8 cellular contexts compared by ENCODE assay signal in genomic region chr9:129550199-129550839, GRCh38.
DNase-seq lines count a peak whose midpoint lies in the region; ATAC-seq and TF ChIP-seq lines count a peak whose summit lies in the region.

No MANE protein-coding gene starts in this region.

- no peaks in the 10 kb centered on the region for H3K36me3 Mint-ChIP-seq in CD4-positive, alpha-beta T cell (ENCODE audit: low read depth)
- H3K36me3 Mint-ChIP-seq in activated naive CD8-positive, alpha-beta T cell = no peaks in the 10 kb centered on the region

- CTCF ChIA-PET in CD4-positive, alpha-beta T cell (lab: Charles Lee) = no interaction called here

- TF ChIP-seq CTCF in CD4-positive, alpha-beta T cell (IDR thresholded peaks at IDR 0.05) = no peak
- no peak for TF ChIP-seq CTCF in LNCaP clone FGC (IDR thresholded peaks at IDR 0.05; ENCODE audit: control insufficient read depth, extremely low read depth, insufficient read depth)

- POLR2A ChIA-PET in CD4-positive, alpha-beta T cell (lab: Charles Lee) = interaction anchor here (1.0 kb wide), 1 partner anchor 167 kb away, joined by 3 read pairs; no protein-coding TSS in a partner anchor

- intact Hi-C loops in CD4-positive, alpha-beta T cell (cut with DNase I, micrococcal nuclease) = no loop called here
- intact Hi-C loops in head of caudate nucleus (cut with DNase I) = no loop called here

- peak overlapping the region; percentile 30 for H3K4me3 Mint-ChIP-seq in CD4-positive, alpha-beta T cell
- H3K4me3 Mint-ChIP-seq in activated naive CD8-positive, alpha-beta T cell = peak overlapping the region; percentile 75

- no peak overlapping the region for H3K4me3 ChIP-seq in LNCaP clone FGC (ENCODE audit: low read depth, low read length)
- H3K4me3 ChIP-seq in neuron (ENCODE audit: low read length) = no peak overlapping the region

- ATAC-seq in CD4-positive, alpha-beta T cell (ENCODE audit: poor library complexity) = peak; percentile 32
- ATAC-seq in HG03159 (IDR thresholded peaks at IDR 0.05; ENCODE audit: unreplicated experiment) = no peak

- peaks cover under 1% of the 10 kb centered on the region for H3K4me1 ChIP-seq in neuron (ENCODE audit: insufficient read depth, low read length)

- DNase-seq in CD4-positive, alpha-beta T cell = peak in 1 of 10 experiments; percentile 13
- peak; percentile 11 for DNase-seq in LNCaP clone FGC (ENCODE audit: low read depth)
- DNase-seq in head of caudate nucleus = peak; percentile 51 to 96 (median 86)
- DNase-seq in NCI-H1930 (lab: John Stamatoyannopoulos, UW) = no peak
- no peak for DNase-seq in GF-D8 (lab: John Stamatoyannopoulos, UW)

- no peak overlapping the region for H3K27ac ChIP-seq in CD4-positive, alpha-beta T cell (ENCODE audit: low read depth, low read length)

- no peaks in the 10 kb centered on the region for H3K9me3 Mint-ChIP-seq in CD4-positive, alpha-beta T cell
- H3K9me3 Mint-ChIP-seq in activated naive CD8-positive, alpha-beta T cell (ENCODE audit: low read depth) = no peaks in the 10 kb centered on the region

- H3K36me3 ChIP-seq in neuron (ENCODE audit: insufficient read depth, low read length) = no peaks in the 10 kb centered on the region

- peaks cover 5% of the 10 kb centered on the region for H3K4me1 Mint-ChIP-seq in CD4-positive, alpha-beta T cell (ENCODE audit: low read depth)
- peaks cover 7% of the 10 kb centered on the region for H3K4me1 Mint-ChIP-seq in activated naive CD8-positive, alpha-beta T cell (ENCODE audit: low read depth)

- H3K27me3 ChIP-seq in CD4-positive, alpha-beta T cell (ENCODE audit: control insufficient read depth, insufficient read depth, low read length) = peaks cover 35% of the 10 kb centered on the region
- H3K27me3 ChIP-seq in neuron (ENCODE audit: insufficient read depth, low read length) = no peaks in the 10 kb centered on the region

- H3K27me3 Mint-ChIP-seq in CD4-positive, alpha-beta T cell = peaks cover 50% of the 10 kb centered on the region
- peaks cover 5% of the 10 kb centered on the region for H3K27me3 Mint-ChIP-seq in activated naive CD8-positive, alpha-beta T cell

- no peaks in the 10 kb centered on the region for H3K9me3 ChIP-seq in CD4-positive, alpha-beta T cell (ENCODE audit: control insufficient read depth, low read length)
- no peaks in the 10 kb centered on the region for H3K9me3 ChIP-seq in neuron (ENCODE audit: low read length)

- peak overlapping the region; percentile 2 for H2AFZ ChIP-seq in neuron (ENCODE audit: low read depth, low read length)

- H3K27ac Mint-ChIP-seq in CD4-positive, alpha-beta T cell = no peak overlapping the region
- H3K27ac Mint-ChIP-seq in activated naive CD8-positive, alpha-beta T cell = no peak overlapping the region

Comparison
In these comparisons a context has a peak if more than half of its experiments do, and no peak if none do; other contexts are left out.
1. DNase-seq: peak in LNCaP clone FGC (single experiment) and head of caudate nucleus (42 of 42); none in NCI-H1930 (0 of 2) and GF-D8 (single experiment).